Comparison of ENCODE assay signal across 1 cellular context in the genomic region with DNA sequence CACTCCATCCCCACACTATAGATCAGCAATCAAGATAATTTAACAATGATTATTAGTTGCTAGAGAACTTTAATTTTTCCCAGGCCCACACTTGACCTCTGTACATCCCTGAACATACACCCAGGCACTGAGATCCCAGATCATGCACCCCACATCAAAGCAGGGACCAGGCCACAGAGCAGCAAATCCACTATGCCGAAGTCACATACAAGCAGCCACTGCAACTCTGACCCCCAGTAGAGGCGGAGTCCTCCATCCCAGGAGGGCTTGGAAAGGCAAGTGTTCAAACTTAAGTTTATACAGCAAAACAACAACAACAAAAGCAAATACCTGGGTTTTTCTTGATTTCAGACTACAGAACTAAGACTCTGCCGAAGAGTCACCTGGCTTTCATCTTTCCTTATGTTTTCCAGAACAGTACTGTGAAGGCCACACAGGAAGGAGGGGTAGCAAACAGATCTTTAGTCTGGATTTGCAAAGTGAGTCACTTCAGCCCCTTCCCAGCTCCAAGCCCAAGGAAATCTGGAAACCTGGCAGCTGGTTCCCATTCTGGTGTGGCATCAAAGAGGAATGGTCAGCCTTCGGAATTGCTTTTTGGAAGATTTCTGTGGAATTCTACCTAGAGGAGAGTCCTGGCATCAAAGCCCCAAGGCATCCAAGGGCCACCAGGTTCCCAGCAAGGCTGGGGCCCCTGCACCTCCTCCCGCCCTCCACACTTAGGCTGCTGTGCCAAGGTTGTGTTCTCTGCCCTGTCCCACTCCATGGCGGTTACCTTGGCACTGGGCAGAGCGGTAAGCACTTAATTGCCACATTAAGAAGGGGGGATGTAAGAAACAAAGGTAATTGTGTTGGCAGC.
TF ChIP-seq lines count a peak whose summit lies in the region.

No MANE protein-coding gene starts in this region.

TF ChIP-seq in endothelial cell of umbilical vein, 7 proteins besides CTCF, POLR2A, EP300 and RAD21 (continued from another document):
- TF ChIP-seq EZH2 (IDR thresholded peaks at IDR 0.05; ENCODE audit: borderline replicate concordance, low read depth, low read length, severe bottlenecking) (no peak), POLR2AphosphoS5 (IDR thresholded peaks at IDR 0.05; ENCODE audit: insufficient read depth, low read depth, low read length) (no peak), FOS (IDR thresholded peaks at IDR 0.05; ENCODE audit: borderline replicate concordance, insufficient read depth, low read length) (no peak), JUN (IDR thresholded peaks at IDR 0.05; ENCODE audit: borderline replicate concordance, insufficient read depth, insufficient read length, low read depth) (no peak), MYC (IDR thresholded peaks at IDR 0.05; ENCODE audit: low read depth, low read length) (no peak)
- TF ChIP-seq, protein P1, sequence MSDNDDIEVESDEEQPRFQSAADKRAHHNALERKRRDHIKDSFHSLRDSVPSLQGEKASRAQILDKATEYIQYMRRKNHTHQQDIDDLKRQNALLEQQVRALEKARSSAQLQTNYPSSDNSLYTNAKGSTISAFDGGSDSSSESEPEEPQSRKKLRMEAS (IDR thresholded peaks at IDR 0.05; ENCODE audit: insufficient read depth, insufficient read length), result no peak
TF ChIP-seq in endothelial cell of umbilical vein: peak in this region for 0.
